ENCODE assay signal across 12 cellular contexts in the genomic region with DNA sequence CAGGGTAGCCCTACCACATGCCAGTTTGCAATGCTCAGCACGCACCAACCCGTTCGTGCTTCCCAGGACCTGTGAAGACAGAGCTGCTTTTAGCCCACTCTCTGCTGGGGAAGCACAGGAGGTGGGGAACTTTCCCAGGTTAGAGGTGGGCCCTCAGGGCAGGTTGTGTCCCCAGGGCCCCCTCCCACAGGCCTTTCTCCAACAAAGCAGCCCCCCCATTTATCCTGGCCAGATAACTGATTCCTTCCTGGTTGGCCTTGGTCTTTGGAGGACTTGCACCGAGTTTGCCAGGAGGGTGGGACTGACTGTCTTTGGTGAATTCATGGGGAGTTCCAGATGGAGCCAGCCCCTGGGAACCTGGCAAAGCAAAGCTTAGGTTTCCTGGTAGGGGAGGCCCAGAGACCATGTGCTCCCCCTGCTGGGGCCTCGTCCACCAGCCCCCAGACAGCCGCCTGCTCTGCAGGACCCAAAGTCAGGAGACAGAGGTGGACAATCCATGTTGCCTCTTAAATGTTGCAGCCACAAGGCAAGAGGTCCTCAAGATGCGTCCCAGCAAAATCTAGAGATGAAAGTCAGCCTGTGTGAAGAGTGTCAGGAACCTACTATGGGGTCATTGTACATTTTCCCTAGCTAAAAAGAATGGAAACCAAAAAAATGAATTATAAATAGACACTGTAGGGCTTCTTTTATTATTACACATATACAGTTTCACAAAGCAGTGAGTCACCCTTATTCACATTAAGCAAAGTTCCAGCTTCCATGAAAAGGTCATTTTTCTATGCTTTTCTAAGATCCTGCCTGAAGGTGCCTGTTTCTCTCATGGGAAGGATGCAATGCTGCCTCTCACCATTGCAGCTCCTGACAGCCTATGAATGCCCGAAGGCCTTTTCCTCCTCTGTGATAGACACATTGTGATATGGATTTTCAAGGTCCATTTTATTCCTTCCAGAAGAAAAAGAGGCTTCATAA.
DNase-seq lines count a peak whose midpoint lies in the region; ATAC-seq and TF ChIP-seq lines count a peak whose summit lies in the region.
"Had no signal": no experiment of that assay in that cellular context is flagged by ENCODE, and none has a peak within 500 bp of the region (broad histone marks: within the 10 kb centered on the region; RNA-seq: fewer than 3 reads in every experiment).

No MANE protein-coding gene starts in this region.

- no peaks in the 10 kb centered on the region for H3K9me3 ChIP-seq in NT2/D1 (ENCODE audit: insufficient read depth, low read length)
- H3K9me3 ChIP-seq in suprapubic skin, result no peaks in the 10 kb centered on the region

- no peak for TF ChIP-seq POLR2A in suprapubic skin (IDR thresholded peaks at IDR 0.05)

- no peak for ATAC-seq in GM18520 (IDR thresholded peaks at IDR 0.05; ENCODE audit: unreplicated experiment)

- H3K4me1 ChIP-seq in NT2/D1 (ENCODE audit: insufficient read depth, insufficient read length) (peaks cover 21% of the 10 kb centered on the region), suprapubic skin (peaks cover 6% of the 10 kb centered on the region)

- H3K36me3 ChIP-seq in NT2/D1 (ENCODE audit: insufficient read depth, insufficient read length, low read length), result no peaks in the 10 kb centered on the region
- no peaks in the 10 kb centered on the region for H3K36me3 ChIP-seq in suprapubic skin

- peak; percentile 66 for DNase-seq in 8988T
- DNase-seq in NT2/D1 (ENCODE audit: low read depth, low spot score), result no peak
- DNase-seq in fibroblast of peridontal ligament (ENCODE audit: extremely low read depth), result peak; percentile 27
- DNase-seq in mucosa of gallbladder (ENCODE audit: low spot score), result no peak
- no peak for DNase-seq in cerebellum (ENCODE audit: low spot score)
- DNase-seq in suprapubic skin (ENCODE audit: low spot score in 2 of 2), result no peak
- DNase-seq: activated CD4-positive, alpha-beta T cell treated with anti-CD3 and anti-CD28 coated beads, Interleukin-2, amount 50 U/mL, for 48 hours; COR-L47; GOT3; MV-4-11 had no signal

- H3K4me3 ChIP-seq in NT2/D1 (ENCODE audit: insufficient read length, low read depth) (no peak overlapping the region), suprapubic skin (no peak overlapping the region)

- peak overlapping the region; percentile 6 for H3K9ac ChIP-seq in NT2/D1 (ENCODE audit: insufficient read length, low read depth)

- TF ChIP-seq EP300 in suprapubic skin (IDR thresholded peaks at IDR 0.05), result no peak

- no peak overlapping the region for H3K27ac ChIP-seq in suprapubic skin

- H3K27me3 ChIP-seq in NT2/D1 (ENCODE audit: insufficient read depth, insufficient read length) (no peaks in the 10 kb centered on the region), suprapubic skin (no peaks in the 10 kb centered on the region)

- TF ChIP-seq CTCF in GM12873 (IDR thresholded peaks at IDR 0.05; ENCODE audit: insufficient read depth, low read depth, low read length, missing control alignments) (peak; percentile 42), suprapubic skin (IDR thresholded peaks at IDR 0.05) (no peak)

- 76% methylated on average over 7 of the region's 8 CpGs for WGBS in suprapubic skin

Comparison
In these comparisons a context has a peak if more than half of its experiments do, and no peak if none do; other contexts are left out.
1. DNase-seq: peak in 8988T (single experiment) and fibroblast of peridontal ligament (single experiment); none in NT2/D1 (single experiment), mucosa of gallbladder (single experiment), cerebellum (single experiment) and suprapubic skin (0 of 2).